Comparison of ENCODE assay signal across 1 cellular context in the genomic region with DNA sequence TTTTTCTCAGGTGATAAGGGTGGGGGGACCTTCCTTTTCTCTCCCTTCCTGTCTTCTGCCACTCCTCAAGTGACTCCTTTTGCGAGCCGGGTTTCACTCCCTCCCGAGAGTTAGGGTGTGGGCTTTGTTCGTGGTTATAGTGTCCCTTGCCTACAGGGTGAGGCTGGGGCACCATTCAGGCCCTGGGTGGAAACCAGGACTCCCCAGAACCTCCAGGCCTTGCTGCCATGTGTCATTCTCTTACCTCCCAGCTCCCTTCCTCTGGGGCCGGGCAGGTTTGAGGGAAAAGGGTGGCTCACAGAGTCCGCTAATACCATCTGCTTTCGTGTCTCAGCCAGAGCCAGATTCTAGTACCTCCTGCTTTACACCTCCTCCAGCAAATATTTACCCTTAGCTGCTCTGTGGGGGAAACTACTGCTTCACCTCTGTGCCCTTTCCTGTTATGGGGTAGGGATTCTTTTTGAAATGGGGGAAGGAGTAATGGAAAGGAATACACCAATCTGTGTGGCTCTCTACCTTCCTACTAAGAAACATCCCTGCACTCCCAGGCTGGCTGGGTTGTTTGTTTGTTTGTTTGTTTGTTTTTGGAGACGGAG.
TF ChIP-seq lines count a peak whose summit lies in the region.

No MANE protein-coding gene starts in this region.

TF ChIP-seq in HepG2, 621 proteins besides CTCF, POLR2A, EP300 and RAD21 (continues in another document):
- TF ChIP-seq ZNF350 (CRISPR knock-in tag; IDR thresholded peaks at IDR 0.05; ENCODE audit: borderline replicate concordance, low read depth) (no peak), NFRKB (IDR thresholded peaks at IDR 0.05) (no peak), SCMH1 (CRISPR knock-in tag; IDR thresholded peaks at IDR 0.05; ENCODE audit: borderline replicate concordance) (no peak), RBFOX2 (IDR thresholded peaks at IDR 0.05; ENCODE audit: low read depth, low read length) (peak; percentile 64; the same call in 1 of the 2 replicates), RNF2 (conservative IDR thresholded peaks at IDR 0.05; ENCODE audit: low read depth) (no peak), SRF (IDR thresholded peaks at IDR 0.05; ENCODE audit: low read depth, low read length) (no peak), ZNF234 (CRISPR knock-in tag; conservative IDR thresholded peaks at IDR 0.05) (no peak), KLF12 (CRISPR knock-in tag; IDR thresholded peaks at IDR 0.05; ENCODE audit: borderline replicate concordance) (no peak), ETV5 (CRISPR knock-in tag; IDR thresholded peaks at IDR 0.05; ENCODE audit: borderline replicate concordance) (no peak), ZNF777 (CRISPR knock-in tag; IDR thresholded peaks at IDR 0.05) (no peak), TGIF2 (CRISPR knock-in tag; IDR thresholded peaks at IDR 0.05) (no peak), SUZ12 (IDR thresholded peaks at IDR 0.05; ENCODE audit: low read depth, low read length) (no peak), KLF11 (CRISPR knock-in tag; IDR thresholded peaks at IDR 0.05) (no peak), CCAR2 (optimal IDR thresholded peaks at IDR 0.05; ENCODE audit: low read depth, low read length) (no peak), FOXA3 (CRISPR knock-in tag; IDR thresholded peaks at IDR 0.05) (0 out of 2 replicates have a peak, but pooled peaks have one; percentile 14), PHF5A (CRISPR knock-in tag; IDR thresholded peaks at IDR 0.05; ENCODE audit: low read depth, unreplicated experiment) (no peak), ZNF567 (CRISPR knock-in tag; IDR thresholded peaks at IDR 0.05; ENCODE audit: borderline replicate concordance) (no peak), ZNF644 (CRISPR knock-in tag; IDR thresholded peaks at IDR 0.05; ENCODE audit: low read depth) (no peak), IRF2 (CRISPR knock-in tag; IDR thresholded peaks at IDR 0.05) (no peak), ZNF496 (CRISPR knock-in tag; IDR thresholded peaks at IDR 0.05; ENCODE audit: insufficient replicate concordance) (no peak), AKAP8 (CRISPR knock-in tag; IDR thresholded peaks at IDR 0.05) (no peak), HMGA1 (CRISPR knock-in tag; conservative IDR thresholded peaks at IDR 0.05) (no peak), YEATS4 (CRISPR knock-in tag; IDR thresholded peaks at IDR 0.05; ENCODE audit: borderline replicate concordance) (0 out of 2 replicates have a peak, but pooled peaks have one; percentile 21), MEF2D (CRISPR knock-in tag; IDR thresholded peaks at IDR 0.05) (no peak), EHMT2 (IDR thresholded peaks at IDR 0.05; ENCODE audit: borderline replicate concordance, low read depth, low read length) (no peak), SRSF1 (optimal IDR thresholded peaks at IDR 0.05; ENCODE audit: low read depth, low read length) (no peak), ATF1 (CRISPR knock-in tag; IDR thresholded peaks at IDR 0.05) (no peak), ZKSCAN8 (CRISPR knock-in tag; IDR thresholded peaks at IDR 0.05; ENCODE audit: borderline replicate concordance) (no peak; the same call in 1 of the 2 replicates)
- TF ChIP-seq, protein P1, sequence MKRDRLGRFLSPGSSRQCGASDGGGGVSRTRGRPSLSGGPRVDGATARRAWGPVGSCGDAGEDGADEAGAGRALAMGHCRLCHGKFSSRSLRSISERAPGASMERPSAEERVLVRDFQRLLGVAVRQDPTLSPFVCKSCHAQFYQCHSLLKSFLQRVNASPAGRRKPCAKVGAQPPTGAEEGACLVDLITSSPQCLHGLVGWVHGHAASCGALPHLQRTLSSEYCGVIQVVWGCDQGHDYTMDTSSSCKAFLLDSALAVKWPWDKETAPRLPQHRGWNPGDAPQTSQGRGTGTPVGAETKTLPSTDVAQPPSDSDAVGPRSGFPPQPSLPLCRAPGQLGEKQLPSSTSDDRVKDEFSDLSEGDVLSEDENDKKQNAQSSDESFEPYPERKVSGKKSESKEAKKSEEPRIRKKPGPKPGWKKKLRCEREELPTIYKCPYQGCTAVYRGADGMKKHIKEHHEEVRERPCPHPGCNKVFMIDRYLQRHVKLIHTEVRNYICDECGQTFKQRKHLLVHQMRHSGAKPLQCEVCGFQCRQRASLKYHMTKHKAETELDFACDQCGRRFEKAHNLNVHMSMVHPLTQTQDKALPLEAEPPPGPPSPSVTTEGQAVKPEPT (CRISPR knock-in tag; IDR thresholded peaks at IDR 0.05; ENCODE audit: low read depth), result no peak
- TF ChIP-seq, protein P2, sequence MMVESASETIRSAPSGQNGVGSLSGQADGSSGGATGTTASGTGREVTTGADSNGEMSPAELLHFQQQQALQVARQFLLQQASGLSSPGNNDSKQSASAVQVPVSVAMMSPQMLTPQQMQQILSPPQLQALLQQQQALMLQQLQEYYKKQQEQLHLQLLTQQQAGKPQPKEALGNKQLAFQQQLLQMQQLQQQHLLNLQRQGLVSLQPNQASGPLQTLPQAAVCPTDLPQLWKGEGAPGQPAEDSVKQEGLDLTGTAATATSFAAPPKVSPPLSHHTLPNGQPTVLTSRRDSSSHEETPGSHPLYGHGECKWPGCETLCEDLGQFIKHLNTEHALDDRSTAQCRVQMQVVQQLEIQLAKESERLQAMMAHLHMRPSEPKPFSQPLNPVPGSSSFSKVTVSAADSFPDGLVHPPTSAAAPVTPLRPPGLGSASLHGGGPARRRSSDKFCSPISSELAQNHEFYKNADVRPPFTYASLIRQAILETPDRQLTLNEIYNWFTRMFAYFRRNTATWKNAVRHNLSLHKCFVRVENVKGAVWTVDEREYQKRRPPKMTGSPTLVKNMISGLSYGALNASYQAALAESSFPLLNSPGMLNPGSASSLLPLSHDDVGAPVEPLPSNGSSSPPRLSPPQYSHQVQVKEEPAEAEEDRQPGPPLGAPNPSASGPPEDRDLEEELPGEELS (CRISPR knock-in tag; IDR thresholded peaks at IDR 0.05), result peak; percentile 49; the same call in 1 of the 2 replicates
- TF ChIP-seq, protein P3, sequence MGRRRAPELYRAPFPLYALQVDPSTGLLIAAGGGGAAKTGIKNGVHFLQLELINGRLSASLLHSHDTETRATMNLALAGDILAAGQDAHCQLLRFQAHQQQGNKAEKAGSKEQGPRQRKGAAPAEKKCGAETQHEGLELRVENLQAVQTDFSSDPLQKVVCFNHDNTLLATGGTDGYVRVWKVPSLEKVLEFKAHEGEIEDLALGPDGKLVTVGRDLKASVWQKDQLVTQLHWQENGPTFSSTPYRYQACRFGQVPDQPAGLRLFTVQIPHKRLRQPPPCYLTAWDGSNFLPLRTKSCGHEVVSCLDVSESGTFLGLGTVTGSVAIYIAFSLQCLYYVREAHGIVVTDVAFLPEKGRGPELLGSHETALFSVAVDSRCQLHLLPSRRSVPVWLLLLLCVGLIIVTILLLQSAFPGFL (CRISPR knock-in tag; IDR thresholded peaks at IDR 0.05), result no peak
- TF ChIP-seq, protein P4, sequence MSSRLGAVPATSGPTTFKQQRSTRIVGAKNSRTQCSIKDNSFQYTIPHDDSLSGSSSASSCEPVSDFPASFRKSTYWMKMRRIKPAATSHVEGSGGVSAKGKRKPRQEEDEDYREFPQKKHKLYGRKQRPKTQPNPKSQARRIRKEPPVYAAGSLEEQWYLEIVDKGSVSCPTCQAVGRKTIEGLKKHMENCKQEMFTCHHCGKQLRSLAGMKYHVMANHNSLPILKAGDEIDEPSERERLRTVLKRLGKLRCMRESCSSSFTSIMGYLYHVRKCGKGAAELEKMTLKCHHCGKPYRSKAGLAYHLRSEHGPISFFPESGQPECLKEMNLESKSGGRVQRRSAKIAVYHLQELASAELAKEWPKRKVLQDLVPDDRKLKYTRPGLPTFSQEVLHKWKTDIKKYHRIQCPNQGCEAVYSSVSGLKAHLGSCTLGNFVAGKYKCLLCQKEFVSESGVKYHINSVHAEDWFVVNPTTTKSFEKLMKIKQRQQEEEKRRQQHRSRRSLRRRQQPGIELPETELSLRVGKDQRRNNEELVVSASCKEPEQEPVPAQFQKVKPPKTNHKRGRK (CRISPR knock-in tag; IDR thresholded peaks at IDR 0.05), result peak; percentile 27; the same call in 1 of the 2 replicates
- TF ChIP-seq, protein P5, sequence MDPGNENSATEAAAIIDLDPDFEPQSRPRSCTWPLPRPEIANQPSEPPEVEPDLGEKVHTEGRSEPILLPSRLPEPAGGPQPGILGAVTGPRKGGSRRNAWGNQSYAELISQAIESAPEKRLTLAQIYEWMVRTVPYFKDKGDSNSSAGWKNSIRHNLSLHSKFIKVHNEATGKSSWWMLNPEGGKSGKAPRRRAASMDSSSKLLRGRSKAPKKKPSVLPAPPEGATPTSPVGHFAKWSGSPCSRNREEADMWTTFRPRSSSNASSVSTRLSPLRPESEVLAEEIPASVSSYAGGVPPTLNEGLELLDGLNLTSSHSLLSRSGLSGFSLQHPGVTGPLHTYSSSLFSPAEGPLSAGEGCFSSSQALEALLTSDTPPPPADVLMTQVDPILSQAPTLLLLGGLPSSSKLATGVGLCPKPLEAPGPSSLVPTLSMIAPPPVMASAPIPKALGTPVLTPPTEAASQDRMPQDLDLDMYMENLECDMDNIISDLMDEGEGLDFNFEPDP (CRISPR knock-in tag; conservative IDR thresholded peaks at IDR 0.05), result no peak
- TF ChIP-seq, protein P6, sequence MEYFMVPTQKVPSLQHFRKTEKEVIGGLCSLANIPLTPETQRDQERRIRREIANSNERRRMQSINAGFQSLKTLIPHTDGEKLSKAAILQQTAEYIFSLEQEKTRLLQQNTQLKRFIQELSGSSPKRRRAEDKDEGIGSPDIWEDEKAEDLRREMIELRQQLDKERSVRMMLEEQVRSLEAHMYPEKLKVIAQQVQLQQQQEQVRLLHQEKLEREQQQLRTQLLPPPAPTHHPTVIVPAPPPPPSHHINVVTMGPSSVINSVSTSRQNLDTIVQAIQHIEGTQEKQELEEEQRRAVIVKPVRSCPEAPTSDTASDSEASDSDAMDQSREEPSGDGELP (IDR thresholded peaks at IDR 0.05; ENCODE audit: borderline replicate concordance, low read depth), result no peak
- TF ChIP-seq, protein P7, sequence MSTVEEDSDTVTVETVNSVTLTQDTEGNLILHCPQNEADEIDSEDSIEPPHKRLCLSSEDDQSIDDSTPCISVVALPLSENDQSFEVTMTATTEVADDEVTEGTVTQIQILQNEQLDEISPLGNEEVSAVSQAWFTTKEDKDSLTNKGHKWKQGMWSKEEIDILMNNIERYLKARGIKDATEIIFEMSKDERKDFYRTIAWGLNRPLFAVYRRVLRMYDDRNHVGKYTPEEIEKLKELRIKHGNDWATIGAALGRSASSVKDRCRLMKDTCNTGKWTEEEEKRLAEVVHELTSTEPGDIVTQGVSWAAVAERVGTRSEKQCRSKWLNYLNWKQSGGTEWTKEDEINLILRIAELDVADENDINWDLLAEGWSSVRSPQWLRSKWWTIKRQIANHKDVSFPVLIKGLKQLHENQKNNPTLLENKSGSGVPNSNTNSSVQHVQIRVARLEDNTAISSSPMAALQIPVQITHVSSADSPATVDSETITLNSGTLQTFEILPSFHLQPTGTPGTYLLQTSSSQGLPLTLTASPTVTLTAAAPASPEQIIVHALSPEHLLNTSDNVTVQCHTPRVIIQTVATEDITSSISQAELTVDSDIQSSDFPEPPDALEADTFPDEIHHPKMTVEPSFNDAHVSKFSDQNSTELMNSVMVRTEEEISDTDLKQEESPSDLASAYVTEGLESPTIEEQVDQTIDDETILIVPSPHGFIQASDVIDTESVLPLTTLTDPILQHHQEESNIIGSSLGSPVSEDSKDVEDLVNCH (CRISPR knock-in tag; IDR thresholded peaks at IDR 0.05), result no peak
- TF ChIP-seq, protein P8, sequence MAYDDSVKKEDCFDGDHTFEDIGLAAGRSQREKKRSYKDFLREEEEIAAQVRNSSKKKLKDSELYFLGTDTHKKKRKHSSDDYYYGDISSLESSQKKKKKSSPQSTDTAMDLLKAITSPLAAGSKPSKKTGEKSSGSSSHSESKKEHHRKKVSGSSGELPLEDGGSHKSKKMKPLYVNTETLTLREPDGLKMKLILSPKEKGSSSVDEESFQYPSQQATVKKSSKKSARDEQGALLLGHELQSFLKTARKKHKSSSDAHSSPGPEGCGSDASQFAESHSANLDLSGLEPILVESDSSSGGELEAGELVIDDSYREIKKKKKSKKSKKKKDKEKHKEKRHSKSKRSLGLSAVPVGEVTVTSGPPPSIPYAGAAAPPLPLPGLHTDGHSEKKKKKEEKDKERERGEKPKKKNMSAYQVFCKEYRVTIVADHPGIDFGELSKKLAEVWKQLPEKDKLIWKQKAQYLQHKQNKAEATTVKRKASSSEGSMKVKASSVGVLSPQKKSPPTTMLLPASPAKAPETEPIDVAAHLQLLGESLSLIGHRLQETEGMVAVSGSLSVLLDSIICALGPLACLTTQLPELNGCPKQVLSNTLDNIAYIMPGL (CRISPR knock-in tag; IDR thresholded peaks at IDR 0.05; ENCODE audit: borderline replicate concordance in 1 of 2, low read depth in 1 of 2), result 0 out of 4 replicates have a peak, but pooled peaks of 1 of the 2 experiments have one; percentile 31
- TF ChIP-seq, protein P9, sequence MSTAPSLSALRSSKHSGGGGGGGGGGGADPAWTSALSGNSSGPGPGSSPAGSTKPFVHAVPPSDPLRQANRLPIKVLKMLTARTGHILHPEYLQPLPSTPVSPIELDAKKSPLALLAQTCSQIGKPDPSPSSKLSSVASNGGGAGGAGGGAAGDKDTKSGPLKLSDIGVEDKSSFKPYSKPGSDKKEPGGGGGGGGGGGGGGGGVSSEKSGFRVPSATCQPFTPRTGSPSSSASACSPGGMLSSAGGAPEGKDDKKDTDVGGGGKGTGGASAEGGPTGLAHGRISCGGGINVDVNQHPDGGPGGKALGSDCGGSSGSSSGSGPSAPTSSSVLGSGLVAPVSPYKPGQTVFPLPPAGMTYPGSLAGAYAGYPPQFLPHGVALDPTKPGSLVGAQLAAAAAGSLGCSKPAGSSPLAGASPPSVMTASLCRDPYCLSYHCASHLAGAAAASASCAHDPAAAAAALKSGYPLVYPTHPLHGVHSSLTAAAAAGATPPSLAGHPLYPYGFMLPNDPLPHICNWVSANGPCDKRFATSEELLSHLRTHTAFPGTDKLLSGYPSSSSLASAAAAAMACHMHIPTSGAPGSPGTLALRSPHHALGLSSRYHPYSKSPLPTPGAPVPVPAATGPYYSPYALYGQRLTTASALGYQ (CRISPR knock-in tag; IDR thresholded peaks at IDR 0.05), result no peak; the same call in 1 of the 2 replicates
- TF ChIP-seq, protein P10, sequence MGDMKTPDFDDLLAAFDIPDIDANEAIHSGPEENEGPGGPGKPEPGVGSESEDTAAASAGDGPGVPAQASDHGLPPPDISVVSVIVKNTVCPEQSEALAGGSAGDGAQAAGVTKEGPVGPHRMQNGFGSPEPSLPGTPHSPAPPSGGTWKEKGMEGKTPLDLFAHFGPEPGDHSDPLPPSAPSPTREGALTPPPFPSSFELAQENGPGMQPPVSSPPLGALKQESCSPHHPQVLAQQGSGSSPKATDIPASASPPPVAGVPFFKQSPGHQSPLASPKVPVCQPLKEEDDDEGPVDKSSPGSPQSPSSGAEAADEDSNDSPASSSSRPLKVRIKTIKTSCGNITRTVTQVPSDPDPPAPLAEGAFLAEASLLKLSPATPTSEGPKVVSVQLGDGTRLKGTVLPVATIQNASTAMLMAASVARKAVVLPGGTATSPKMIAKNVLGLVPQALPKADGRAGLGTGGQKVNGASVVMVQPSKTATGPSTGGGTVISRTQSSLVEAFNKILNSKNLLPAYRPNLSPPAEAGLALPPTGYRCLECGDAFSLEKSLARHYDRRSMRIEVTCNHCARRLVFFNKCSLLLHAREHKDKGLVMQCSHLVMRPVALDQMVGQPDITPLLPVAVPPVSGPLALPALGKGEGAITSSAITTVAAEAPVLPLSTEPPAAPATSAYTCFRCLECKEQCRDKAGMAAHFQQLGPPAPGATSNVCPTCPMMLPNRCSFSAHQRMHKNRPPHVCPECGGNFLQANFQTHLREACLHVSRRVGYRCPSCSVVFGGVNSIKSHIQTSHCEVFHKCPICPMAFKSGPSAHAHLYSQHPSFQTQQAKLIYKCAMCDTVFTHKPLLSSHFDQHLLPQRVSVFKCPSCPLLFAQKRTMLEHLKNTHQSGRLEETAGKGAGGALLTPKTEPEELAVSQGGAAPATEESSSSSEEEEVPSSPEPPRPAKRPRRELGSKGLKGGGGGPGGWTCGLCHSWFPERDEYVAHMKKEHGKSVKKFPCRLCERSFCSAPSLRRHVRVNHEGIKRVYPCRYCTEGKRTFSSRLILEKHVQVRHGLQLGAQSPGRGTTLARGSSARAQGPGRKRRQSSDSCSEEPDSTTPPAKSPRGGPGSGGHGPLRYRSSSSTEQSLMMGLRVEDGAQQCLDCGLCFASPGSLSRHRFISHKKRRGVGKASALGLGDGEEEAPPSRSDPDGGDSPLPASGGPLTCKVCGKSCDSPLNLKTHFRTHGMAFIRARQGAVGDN (CRISPR knock-in tag; IDR thresholded peaks at IDR 0.05), result peak; percentile 31; the same call in 1 of the 2 replicates
